ENCODE assay signal across 1 cellular context in the genomic region with DNA sequence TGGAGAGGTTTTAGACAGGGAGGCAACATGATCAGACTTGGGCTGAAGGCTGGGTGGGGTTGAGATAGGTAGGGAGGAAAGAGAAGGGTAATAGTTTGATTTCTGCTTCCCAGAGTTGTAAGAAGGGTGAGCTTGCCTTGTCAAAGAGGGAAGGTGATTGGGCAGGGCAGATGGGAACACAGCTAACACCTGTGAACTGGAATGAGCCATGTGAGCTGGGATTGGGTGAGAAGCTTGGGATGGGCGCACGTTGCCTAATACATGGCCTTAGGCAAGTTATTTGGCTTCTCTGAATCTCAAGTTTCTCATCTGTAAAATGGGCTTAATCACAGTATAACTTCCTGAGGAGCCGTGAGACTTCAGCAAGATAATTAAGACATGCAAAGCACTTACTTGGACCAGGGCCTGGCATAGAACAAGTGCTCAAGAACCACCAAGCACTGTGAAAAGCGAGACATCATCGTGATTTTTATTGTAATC.
TF ChIP-seq lines count a peak whose summit lies in the region.

No MANE protein-coding gene starts in this region.

TF ChIP-seq in IMR-90, 13 proteins besides CTCF, POLR2A, EP300 and RAD21 (continued from another document):
- TF ChIP-seq, protein P1, sequence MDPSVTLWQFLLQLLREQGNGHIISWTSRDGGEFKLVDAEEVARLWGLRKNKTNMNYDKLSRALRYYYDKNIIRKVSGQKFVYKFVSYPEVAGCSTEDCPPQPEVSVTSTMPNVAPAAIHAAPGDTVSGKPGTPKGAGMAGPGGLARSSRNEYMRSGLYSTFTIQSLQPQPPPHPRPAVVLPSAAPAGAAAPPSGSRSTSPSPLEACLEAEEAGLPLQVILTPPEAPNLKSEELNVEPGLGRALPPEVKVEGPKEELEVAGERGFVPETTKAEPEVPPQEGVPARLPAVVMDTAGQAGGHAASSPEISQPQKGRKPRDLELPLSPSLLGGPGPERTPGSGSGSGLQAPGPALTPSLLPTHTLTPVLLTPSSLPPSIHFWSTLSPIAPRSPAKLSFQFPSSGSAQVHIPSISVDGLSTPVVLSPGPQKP (IDR thresholded peaks at IDR 0.05; ENCODE audit: borderline replicate concordance, low read depth, low read length) = no peak
- TF ChIP-seq MAZ (IDR thresholded peaks at IDR 0.05; ENCODE audit: borderline replicate concordance, low read depth, low read length) (no peak), MXI1 (IDR thresholded peaks at IDR 0.05; ENCODE audit: borderline replicate concordance, low read depth, low read length) (no peak), CHD1 (IDR thresholded peaks at IDR 0.05; ENCODE audit: low read depth, low read length) (no peak), RCOR1 (IDR thresholded peaks at IDR 0.05; ENCODE audit: insufficient replicate concordance, low read length) (no peak), NFE2L2 (IDR thresholded peaks at IDR 0.05; ENCODE audit: low read depth, low read length) (no peak), SMC3 (IDR thresholded peaks at IDR 0.05; ENCODE audit: low read depth, low read length) (no peak), CEBPB (IDR thresholded peaks at IDR 0.05; ENCODE audit: low read depth, low read length) (no peak), MAFK (IDR thresholded peaks at IDR 0.05; ENCODE audit: low read depth, low read length) (no peak)
- TF ChIP-seq, protein P2, sequence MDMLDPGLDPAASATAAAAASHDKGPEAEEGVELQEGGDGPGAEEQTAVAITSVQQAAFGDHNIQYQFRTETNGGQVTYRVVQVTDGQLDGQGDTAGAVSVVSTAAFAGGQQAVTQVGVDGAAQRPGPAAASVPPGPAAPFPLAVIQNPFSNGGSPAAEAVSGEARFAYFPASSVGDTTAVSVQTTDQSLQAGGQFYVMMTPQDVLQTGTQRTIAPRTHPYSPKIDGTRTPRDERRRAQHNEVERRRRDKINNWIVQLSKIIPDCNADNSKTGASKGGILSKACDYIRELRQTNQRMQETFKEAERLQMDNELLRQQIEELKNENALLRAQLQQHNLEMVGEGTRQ (IDR thresholded peaks at IDR 0.05; ENCODE audit: low read depth, low read length) = no peak
